20 cellular contexts compared by ENCODE assay signal in the genomic region with DNA sequence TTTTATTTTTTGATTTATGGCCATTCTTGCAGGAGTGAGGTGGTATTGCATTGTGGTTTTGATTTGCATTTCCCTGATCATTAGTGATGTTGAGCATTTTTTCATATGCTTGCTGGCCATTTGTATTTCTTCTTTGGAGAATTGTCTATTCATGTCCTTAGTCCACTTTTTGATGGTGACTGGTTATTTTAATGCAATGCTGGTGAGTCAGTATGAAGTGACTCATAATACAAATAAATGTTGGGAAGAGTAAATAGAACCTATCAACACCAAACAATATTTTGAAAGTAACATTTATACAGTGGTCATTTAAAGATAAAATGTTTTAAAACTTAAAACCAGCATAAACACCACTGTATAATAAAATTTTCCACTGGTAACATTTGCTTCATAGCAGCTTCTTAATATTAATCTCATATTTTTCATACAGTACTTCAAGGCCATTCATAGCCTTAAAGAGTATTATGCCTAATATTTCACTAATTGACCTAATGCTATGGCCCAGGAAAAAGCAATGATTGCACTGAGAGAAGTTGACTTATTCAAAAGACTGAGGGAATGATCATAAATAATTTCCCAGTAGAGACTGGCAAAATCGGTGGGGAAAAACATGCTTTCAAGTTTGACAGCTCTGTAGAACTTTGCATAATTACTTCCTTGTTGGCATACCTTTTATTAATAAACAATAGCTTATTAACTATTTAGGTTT. TPM values are rescaled to one million over a fixed set of nuclear protein-coding genes. Genes with fewer than 3 reads are reported as not detected.
DNase-seq lines count a peak whose midpoint lies in the region; ATAC-seq and TF ChIP-seq lines count a peak whose summit lies in the region.
"Had no signal": no experiment of that assay in that cellular context is flagged by ENCODE, and none has a peak within 500 bp of the region (broad histone marks: within the 10 kb centered on the region; RNA-seq: fewer than 3 reads in every experiment).

No MANE protein-coding gene starts in this region.

- no peaks in the 10 kb centered on the region for H3K9me3 Mint-ChIP-seq in Caco-2 (ENCODE audit: unreplicated experiment)
- H3K9me3 Mint-ChIP-seq: stimulated activated effector memory CD8-positive, alpha-beta T cell treated with anti-CD3 and anti-CD28 coated beads, Interleukin-12 subunit alpha, Interleukin-12 subunit beta, amount 100 ng/mL, for 72 hours had no signal

- intact Hi-C loops in Caco-2 (cut with micrococcal nuclease; ENCODE audit: unreplicated experiment) (no loop called here), right cardiac atrium (cut with DNase I) (no loop called here)

- H3K36me3 ChIP-seq in Caco-2 (ENCODE audit: control insufficient read depth, insufficient read depth, low read length) = no peaks in the 10 kb centered on the region

- H3K4me1 Mint-ChIP-seq in Caco-2 (ENCODE audit: low read depth, unreplicated experiment) = no peaks in the 10 kb centered on the region
- H3K4me1 Mint-ChIP-seq: brain had no signal

- in situ Hi-C loops in astrocyte of the spinal cord (cut with HindIII; ENCODE audit: low sequenced_read_pairs) = no loop called here

- H3K9me3 ChIP-seq in Caco-2 (no peaks in the 10 kb centered on the region), right cardiac atrium (ENCODE audit: control insufficient read depth, low read length) (no peaks in the 10 kb centered on the region)

- H3K4me1 ChIP-seq in Caco-2 = no peaks in the 10 kb centered on the region; the same call in 1 of the 2 replicates
- H3K4me1 ChIP-seq in right cardiac atrium (ENCODE audit: control insufficient read depth, insufficient read depth, low read length) = no peaks in the 10 kb centered on the region

- H3K27me3 Mint-ChIP-seq in Caco-2 (ENCODE audit: insufficient read depth, unreplicated experiment) = no peaks in the 10 kb centered on the region
- H3K27me3 Mint-ChIP-seq: brain had no signal

- H3K36me3 Mint-ChIP-seq in Caco-2 (ENCODE audit: insufficient read depth, unreplicated experiment) = peaks cover 9% of the 10 kb centered on the region

- no peak overlapping the region for H3K27ac Mint-ChIP-seq in Caco-2 (ENCODE audit: unreplicated experiment)
- H3K27ac Mint-ChIP-seq: brain; stimulated activated effector memory CD8-positive, alpha-beta T cell treated with anti-CD3 and anti-CD28 coated beads, Interleukin-12 subunit alpha, Interleukin-12 subunit beta, amount 100 ng/mL, for 72 hours had no signal

- 70% methylated on average over 1 of the region's 1 CpG for WGBS in right cardiac atrium

- no peak for TF ChIP-seq CTCF in astrocyte of the spinal cord (IDR thresholded peaks at IDR 0.05; ENCODE audit: low read depth, low read length)
- TF ChIP-seq CTCF in Caco-2 (IDR thresholded peaks at IDR 0.05; ENCODE audit: insufficient read depth in 1 of 2, low read depth in 1 of 2, low read length in 1 of 2, severe bottlenecking in 1 of 2, unreplicated experiment in 1 of 2) = no peak

- CTCF ChIA-PET in Caco-2 (lab: Charles Lee) = no interaction called here

- DNase-seq in AG08395 (ENCODE audit: low spot score) (peak; percentile 11), HT1080 (ENCODE audit: low read depth) (peak; percentile 35), astrocyte of the spinal cord (ENCODE audit: low read depth, low spot score) (peak; percentile 24), iris pigment epithelial cell (ENCODE audit: low read depth) (peak; percentile 40), Caco-2 (no peak), right cardiac atrium (no peak)
- DNase-seq: activated CD4-positive, CD25-positive, alpha-beta regulatory T cell treated with anti-CD3 and anti-CD28 coated beads, Interleukin-2, amount 50 U/mL, for 72 hours; activated CD8-positive, alpha-beta memory T cell treated with anti-CD3 and anti-CD28 coated beads, Interleukin-2, amount 50 U/mL, for 4 hours; activated naive CD4-positive, alpha-beta T cell; glutamatergic neuron; H7; NCI-H1930; NCI-H526 treated with DMSO at 0.1 percent for 48 hours; nucleus accumbens; RPMI8226; trophoblast cell had no signal

- no peak overlapping the region for H3K4me3 ChIP-seq in astrocyte of the spinal cord (ENCODE audit: low read depth, low read length)
- H3K4me3 ChIP-seq in Caco-2 (ENCODE audit: low read depth, low read length) = no peak overlapping the region
- no peak overlapping the region for H3K4me3 ChIP-seq in right cardiac atrium (ENCODE audit: low read length)

- H3K4me3 Mint-ChIP-seq in Caco-2 (ENCODE audit: unreplicated experiment) = no peak overlapping the region
- H3K4me3 Mint-ChIP-seq: brain; stimulated activated effector memory CD8-positive, alpha-beta T cell treated with anti-CD3 and anti-CD28 coated beads, Interleukin-12 subunit alpha, Interleukin-12 subunit beta, amount 100 ng/mL, for 72 hours had no signal

- POLR2A ChIA-PET in Caco-2 (lab: Charles Lee) = interaction anchor here (0.6 kb wide), 1 partner anchor 18 kb away, joined by 3 read pairs; no protein-coding TSS in a partner anchor

- H3K27ac ChIP-seq in right cardiac atrium (ENCODE audit: low read length) = no peak overlapping the region

- BruUV-seq in Caco-2 (replicated peaks; lab: Mats Ljungman, UMichigan) = no TSS peak

- H3K27me3 ChIP-seq in Caco-2 (replicated peaks; ENCODE audit: control insufficient read depth, insufficient read depth, low read length) (no peaks in the 10 kb centered on the region), right cardiac atrium (ENCODE audit: control insufficient read depth, insufficient read depth) (no peaks in the 10 kb centered on the region)

- ATAC-seq in right cardiac atrium (no peak), GM18907 (IDR thresholded peaks at IDR 0.05; ENCODE audit: unreplicated experiment) (no peak), GM19467 (IDR thresholded peaks at IDR 0.05; ENCODE audit: unreplicated experiment) (no peak)
- ATAC-seq: stimulated activated effector memory CD8-positive, alpha-beta T cell treated with anti-CD3 and anti-CD28 coated beads, Interleukin-12 subunit alpha, Interleukin-12 subunit beta, amount 100 ng/mL, for 72 hours had no signal

RNA-seq across cellular contexts. Expression of a gene that starts 33.9 kb away (rescaled TPM):
- total RNA-seq in HT1080 (2014; rRNA removed; shearing (Covaris generic)) = 11.8 and 12.7 TPM in 2 replicates
- polyA plus RNA-seq in HT1080 (2015; cell fraction: cytosol; rRNA removed) = 12.0 and 12.2 TPM in 2 replicates
- polyA plus RNA-seq in HT1080 (2015; cell fraction: nucleus; rRNA removed) = 15.2 and 16.9 TPM in 2 replicates
- total RNA-seq in Caco-2 (2022) = 163 and 174 TPM in 2 replicates
- 10 to 100 TPM; 15.2 to 17.5 (median 17.1) TPM for total RNA-seq in right cardiac atrium
- 3.3 TPM for polyA plus RNA-seq in right cardiac atrium

Comparison
In these comparisons a context has a peak if more than half of its experiments do, and no peak if none do; other contexts are left out.
1. DNase-seq: peak in AG08395 (single experiment), HT1080 (single experiment), astrocyte of the spinal cord (single experiment) and iris pigment epithelial cell (single experiment); none in Caco-2 (0 of 2) and right cardiac atrium (0 of 3).